22 cellular contexts compared by ENCODE assay signal in the genomic region with DNA sequence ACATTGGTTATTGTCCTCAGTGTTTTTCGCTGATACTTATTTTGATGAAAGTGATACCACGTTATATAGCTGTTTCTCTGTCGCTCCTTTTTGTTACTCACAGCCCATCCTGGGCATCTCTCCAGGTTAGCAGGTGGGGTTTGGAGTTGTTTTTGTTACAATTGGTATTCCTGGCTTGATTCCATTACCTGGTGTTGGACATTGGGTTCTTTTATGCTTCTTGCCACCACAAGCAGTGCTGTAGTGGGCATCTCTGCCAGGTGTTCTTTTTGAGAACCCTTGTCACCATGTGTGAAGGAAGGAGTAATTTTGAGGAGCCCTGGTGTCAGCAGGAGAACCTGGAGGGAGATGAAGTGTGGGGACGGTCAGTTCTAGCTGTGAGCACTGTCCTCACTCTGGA. TPM values are rescaled to one million over a fixed set of nuclear protein-coding genes. Genes with fewer than 3 reads are reported as not detected.
DNase-seq lines count a peak whose midpoint lies in the region; ATAC-seq and TF ChIP-seq lines count a peak whose summit lies in the region.
"Had no signal": no experiment of that assay in that cellular context is flagged by ENCODE, and none has a peak within 500 bp of the region (broad histone marks: within the 10 kb centered on the region; RNA-seq: fewer than 3 reads in every experiment).

No MANE protein-coding gene starts in this region.

- no peaks in the 10 kb centered on the region for H3K27me3 Mint-ChIP-seq in T-helper 1 cell treated with Interleukin-12 subunit alpha and Interleukin-12 subunit beta and Interleukin-4 antibody, amounts not matched to agents 30 μg/mL and 1 μg/mL, for 36 hours (ENCODE audit: low read depth)
- H3K27me3 Mint-ChIP-seq: activated naive CD8-positive, alpha-beta T cell; brain had no signal

- peaks cover 38% of the 10 kb centered on the region for H3K36me3 ChIP-seq in PC-3 (ENCODE audit: low read depth, low read length)
- peaks cover 0 to 85% (median 0%) of the 10 kb centered on the region in 3 donors for H3K36me3 ChIP-seq in Peyer's patch

- DNase-seq in T-helper 1 cell: no peak
- peak; percentile 44 for DNase-seq in NCI-H1105 (lab: John Stamatoyannopoulos, UW)
- no peak for DNase-seq in PC-3
- DNase-seq in mesenteric fat pad (ENCODE audit: low spot score): peak; percentile 26
- DNase-seq in SIG-M5 (lab: John Stamatoyannopoulos, UW): no peak
- DNase-seq in Peyer's patch: no peak
- DNase-seq in medulla oblongata (ENCODE audit: extremely low spot score): no peak
- DNase-seq: activated T-cell treated with anti-CD3 and anti-CD28 coated beads for 4 hours; dermis blood vessel endothelial cell; DND-41; NCI-H526; PC-9; stimulated activated CD4-positive, alpha-beta T cell treated with anti-CD3 and anti-CD28 coated beads, Interleukin-12 subunit alpha, Interleukin-12 subunit beta, amount 100 ng/mL, for 4 hours; T1000 had no signal

- H3K79me2 ChIP-seq in PC-3 (ENCODE audit: low read length): no peaks in the 10 kb centered on the region; the same call in 1 of the 2 replicates

- H3K27me3 ChIP-seq in PC-3 (ENCODE audit: low read length): no peaks in the 10 kb centered on the region
- H3K27me3 ChIP-seq in Peyer's patch: no peaks in the 10 kb centered on the region
- H3K27me3 ChIP-seq: neutrophil, SJSA1 had no signal

- H3F3A ChIP-seq in PC-3 (ENCODE audit: low read length, unreplicated experiment): no peaks in the 10 kb centered on the region

- no peaks in the 10 kb centered on the region for H3K9me3 Mint-ChIP-seq in T-helper 1 cell treated with Interleukin-12 subunit alpha and Interleukin-12 subunit beta and Interleukin-4 antibody, amounts not matched to agents 30 μg/mL and 1 μg/mL, for 36 hours
- H3K9me3 Mint-ChIP-seq: brain, CD14-positive monocyte had no signal

- no peak overlapping the region for H3K4me3 Mint-ChIP-seq in T-helper 1 cell treated with Interleukin-12 subunit alpha and Interleukin-12 subunit beta and Interleukin-4 antibody, amounts not matched to agents 30 μg/mL and 1 μg/mL, for 36 hours
- H3K4me3 Mint-ChIP-seq: activated naive CD8-positive, alpha-beta T cell; brain; CD14-positive monocyte had no signal

- no peak for TF ChIP-seq POLR2A in Peyer's patch (IDR thresholded peaks at IDR 0.05)

- BruUV-seq in PC-3 (replicated peaks; lab: Mats Ljungman, UMichigan): TSS peak; percentile 15

- peaks cover 28% of the 10 kb centered on the region for H3K4me1 Mint-ChIP-seq in T-helper 1 cell treated with Interleukin-12 subunit alpha and Interleukin-12 subunit beta and Interleukin-4 antibody, amounts not matched to agents 30 μg/mL and 1 μg/mL, for 36 hours (ENCODE audit: low read depth)

- ATAC-seq in PC-3: no peak

- H3K36me3 Mint-ChIP-seq in T-helper 1 cell treated with Interleukin-12 subunit alpha and Interleukin-12 subunit beta and Interleukin-4 antibody, amounts not matched to agents 30 μg/mL and 1 μg/mL, for 36 hours (ENCODE audit: low read depth): peaks cover 47% of the 10 kb centered on the region

- TF ChIP-seq CTCF in PC-3 (conservative IDR thresholded peaks at IDR 0.05; ENCODE audit: low read depth, low read length) (no peak), Peyer's patch (IDR thresholded peaks at IDR 0.05) (no peak)

- H2AFZ ChIP-seq in PC-3 (ENCODE audit: low read length): no peak overlapping the region
- H2AFZ ChIP-seq: PC-9 had no signal

- CTCF ChIA-PET in PC-3 (lab: Charles Lee): no interaction called here

- H3K27ac Mint-ChIP-seq in T-helper 1 cell treated with Interleukin-12 subunit alpha and Interleukin-12 subunit beta and Interleukin-4 antibody, amounts not matched to agents 30 μg/mL and 1 μg/mL, for 36 hours: peak overlapping the region; percentile 26
- H3K27ac Mint-ChIP-seq: activated naive CD8-positive, alpha-beta T cell had no signal

- H3K4me1 ChIP-seq in PC-3 (ENCODE audit: insufficient read depth, low read length): no peaks in the 10 kb centered on the region
- no peaks in the 10 kb centered on the region for H3K4me1 ChIP-seq in Peyer's patch
- H3K4me1 ChIP-seq: SJSA1 had no signal

- intact Hi-C loops in PC-3 (cut with micrococcal nuclease): no loop called here

- H4K20me1 ChIP-seq in PC-3 (ENCODE audit: low read length): no peaks in the 10 kb centered on the region

- no peak overlapping the region for H3K9ac ChIP-seq in PC-3 (ENCODE audit: low read length)
- H3K9ac ChIP-seq: KMS-11 had no signal

- POLR2A ChIA-PET in PC-3 (lab: Charles Lee; ENCODE audit: unreplicated experiment): no interaction called here

- H3K4me3 ChIP-seq in PC-3 (ENCODE audit: low read length) (no peak overlapping the region), Peyer's patch (no peak overlapping the region)
- H3K4me3 ChIP-seq: PC-9, SJSA1, thoracic aorta had no signal

- H3K9me2 ChIP-seq in PC-3 (replicated peaks; ENCODE audit: low read length): no peaks in the 10 kb centered on the region

- no peak overlapping the region for H3K27ac ChIP-seq in PC-3 (ENCODE audit: low read length)
- no peak overlapping the region for H3K27ac ChIP-seq in Peyer's patch
- H3K27ac ChIP-seq: KMS-11, neutrophil, PC-9, SJSA1, thoracic aorta had no signal

- H3K9me3 ChIP-seq in PC-3 (ENCODE audit: low read length) (no peaks in the 10 kb centered on the region), Peyer's patch (no peaks in the 10 kb centered on the region)
- H3K9me3 ChIP-seq: neutrophil, SJSA1, thoracic aorta had no signal

- H3K4me2 ChIP-seq in PC-3 (ENCODE audit: low read length): no peak overlapping the region
- H3K4me2 ChIP-seq: KMS-11, PC-9 had no signal

RNA-seq across cellular contexts. Expression of a gene that starts 47.5 kb away (rescaled TPM):
- 8.2 and 17.0 TPM in 2 replicates for total RNA-seq in PC-3 (2014; rRNA removed)
- total RNA-seq in mesenteric fat pad: 3.6 TPM
- total RNA-seq in Peyer's patch: 10 to 100 TPM in 2 of 4 donors, 1 to 10 TPM in 2; 5.6 to 63.5 (median 10.6) TPM

RNA-seq across cellular contexts. Expression of a gene that starts 47.6 kb away (rescaled TPM):
- 28.9 and 31.4 TPM in 2 replicates for total RNA-seq in PC-3 (2014; rRNA removed)
- total RNA-seq in mesenteric fat pad: 44.4 TPM
- total RNA-seq in Peyer's patch: 100 to 1,000 TPM in 1 of 4 donors, 10 to 100 TPM in 3; 62.2 to 153 (median 93.0) TPM

Comparison
In these comparisons a context has a peak if more than half of its experiments do, and no peak if none do; other contexts are left out.
1. DNase-seq: peak in NCI-H1105 (single experiment) and mesenteric fat pad (single experiment); none in T-helper 1 cell (0 of 5), PC-3 (single experiment), SIG-M5 (single experiment), Peyer's patch (0 of 3) and medulla oblongata (single experiment).